20 cellular contexts compared by ENCODE assay signal in the genomic region with DNA sequence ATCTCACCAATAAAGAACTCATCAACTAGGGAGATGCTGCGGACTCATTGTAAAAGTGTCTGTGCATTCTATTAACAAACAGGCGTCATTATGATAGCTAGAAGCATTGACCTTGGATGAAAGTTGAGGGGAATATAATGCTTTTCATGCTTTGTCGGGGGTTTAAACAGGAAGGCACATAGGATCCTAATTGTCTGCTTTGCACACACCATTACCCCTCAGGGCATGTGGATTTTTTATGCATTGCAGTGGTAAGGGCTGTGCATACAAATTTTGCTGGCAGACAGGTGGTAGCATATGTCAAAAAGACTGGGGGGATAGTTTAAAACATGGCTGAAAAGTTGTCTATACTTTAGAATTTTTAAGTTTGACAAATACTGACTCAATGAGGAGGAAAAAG.
DNase-seq lines count a peak whose midpoint lies in the region; ATAC-seq and TF ChIP-seq lines count a peak whose summit lies in the region.
"Had no signal": no experiment of that assay in that cellular context is flagged by ENCODE, and none has a peak within 500 bp of the region (broad histone marks: within the 10 kb centered on the region; RNA-seq: fewer than 3 reads in every experiment).

No MANE protein-coding gene starts in this region.

- ATAC-seq in heart left ventricle = no peak
- no peak for ATAC-seq in gastrocnemius medialis

- H3K36me3 Mint-ChIP-seq in T-helper 2 cell treated with Interferon-gamma antibody and Interleukin-4, amounts not matched to agents 5 μg/mL and 100 μg/mL, for 36 hours (ENCODE audit: low read depth) = no peaks in the 10 kb centered on the region
- H3K36me3 Mint-ChIP-seq: CD14-positive monocyte had no signal

- H3K9me3 Mint-ChIP-seq in T-helper 2 cell treated with Interferon-gamma antibody and Interleukin-4, amounts not matched to agents 5 μg/mL and 100 μg/mL, for 36 hours = no peaks in the 10 kb centered on the region
- H3K9me3 Mint-ChIP-seq: CD14-positive monocyte had no signal

- no peaks in the 10 kb centered on the region for H3K27me3 Mint-ChIP-seq in T-helper 2 cell treated with Interferon-gamma antibody and Interleukin-4, amounts not matched to agents 5 μg/mL and 100 μg/mL, for 36 hours (ENCODE audit: low read depth)

- H3K27ac Mint-ChIP-seq in T-helper 2 cell treated with Interferon-gamma antibody and Interleukin-4, amounts not matched to agents 5 μg/mL and 100 μg/mL, for 36 hours = no peak overlapping the region
- H3K27ac Mint-ChIP-seq: CD14-positive monocyte had no signal

- peak in 2 of 3 experiments; percentile 63 to 90 for DNase-seq in NCI-H1417 (lab: John Stamatoyannopoulos, UW)
- DNase-seq in NCI-H1417 treated with DMSO at 0.1 percent for 48 hours (lab: John Stamatoyannopoulos, UW) = no peak
- DNase-seq in NCI-H2081 treated with DMSO at 0.1 percent for 48 hours (lab: John Stamatoyannopoulos, UW) = peak; percentile 40
- peak; percentile 88 for DNase-seq in NCI-H748 (lab: John Stamatoyannopoulos, UW; ENCODE audit: unreplicated experiment)
- DNase-seq in NCI-H2029 (lab: John Stamatoyannopoulos, UW) = no peak
- DNase-seq in T-helper 2 cell treated with Interferon-gamma antibody and Interleukin-4, amounts not matched to agents 5 μg/mL and 100 μg/mL, for 36 hours (ENCODE audit: low spot score) = no peak
- DNase-seq in heart left ventricle = no peak
- no peak for DNase-seq in gastrocnemius medialis
- DNase-seq: AML-193; DMS79; Kasumi-1; NCI-H1436; NCI-H2029 treated with DMSO at 0.1 percent for 48 hours; NCI-H2227 treated with DMSO at 0.1 percent for 48 hours; NCI-H524; NK-92 treated with Interleukin-12 subunit alpha and Interleukin-12 subunit beta, amount 100 ng/mL, for 24 hours; T-helper 1 cell; T-helper 9 cell had no signal

- no peak overlapping the region for H3K4me3 Mint-ChIP-seq in T-helper 2 cell treated with Interferon-gamma antibody and Interleukin-4, amounts not matched to agents 5 μg/mL and 100 μg/mL, for 36 hours
- H3K4me3 Mint-ChIP-seq: CD14-positive monocyte had no signal

- 70 to 93% (median 88%) methylated on average over 3 of the region's 3 CpGs for WGBS in heart left ventricle, 4 donors

- H3K4me3 ChIP-seq in heart left ventricle (no peak overlapping the region), gastrocnemius medialis (no peak overlapping the region)

- H3K4me1 Mint-ChIP-seq in T-helper 2 cell treated with Interferon-gamma antibody and Interleukin-4, amounts not matched to agents 5 μg/mL and 100 μg/mL, for 36 hours (ENCODE audit: low read depth) = no peaks in the 10 kb centered on the region
- H3K4me1 Mint-ChIP-seq: CD14-positive monocyte had no signal

- TF ChIP-seq POLR2A in heart left ventricle (IDR thresholded peaks at IDR 0.05) (no peak), gastrocnemius medialis (IDR thresholded peaks at IDR 0.05) (no peak)

- H3K4me1 ChIP-seq in heart left ventricle (peaks cover 0 to 19% (median 3%) of the 10 kb centered on the region in 12 donors), gastrocnemius medialis (no peaks in the 10 kb centered on the region)

- in situ Hi-C loops in gastrocnemius medialis (cut with MboI; ENCODE audit: low sequenced_read_pairs in 4 of 4) = no loop called here

- no peaks in the 10 kb centered on the region for H3K27me3 ChIP-seq in heart left ventricle
- H3K27me3 ChIP-seq in gastrocnemius medialis = no peaks in the 10 kb centered on the region

- intact Hi-C loops in heart left ventricle (cut with DNase I) = loop anchor here in 1 of 10 donors (10.0 kb wide), 1 partner anchor 76 kb away; no protein-coding TSS in a partner anchor
- intact Hi-C loops in gastrocnemius medialis (cut with DNase I; ENCODE audit: low total_unique reads) = no loop called here

- H3K36me3 ChIP-seq in heart left ventricle = no peaks in the 10 kb centered on the region
- H3K36me3 ChIP-seq in gastrocnemius medialis = no peaks in the 10 kb centered on the region

- TF ChIP-seq CTCF in heart left ventricle (IDR thresholded peaks at IDR 0.05) (no peak), gastrocnemius medialis (IDR thresholded peaks at IDR 0.05 in 4 of 5, conservative IDR thresholded peaks at IDR 0.05 in 1 of 5) (no peak)

- no peaks in the 10 kb centered on the region for H3K9me3 ChIP-seq in heart left ventricle
- H3K9me3 ChIP-seq in gastrocnemius medialis = no peaks in the 10 kb centered on the region

- H3K27ac ChIP-seq in heart left ventricle (no peak overlapping the region), gastrocnemius medialis (no peak overlapping the region)
- H3K27ac ChIP-seq: 22Rv1 had no signal

Comparison
In these comparisons a context has a peak if more than half of its experiments do, and no peak if none do; other contexts are left out.
1. DNase-seq: peak in NCI-H1417 (2 of 3), NCI-H2081 treated with DMSO at 0.1 percent for 48 hours (single experiment) and NCI-H748 (single experiment); none in NCI-H1417 treated with DMSO at 0.1 percent for 48 hours (single experiment), NCI-H2029 (single experiment), T-helper 2 cell treated with Interferon-gamma antibody and Interleukin-4, amounts not matched to agents 5 μg/mL and 100 μg/mL, for 36 hours (single experiment), heart left ventricle (0 of 5) and gastrocnemius medialis (0 of 2).